Comparison of ENCODE assay signal across 8 cellular contexts in genomic region chr7:873367-874002, GRCh38. TPM values are rescaled to one million over a fixed set of nuclear protein-coding genes. Genes with fewer than 3 reads are reported as not detected.
DNase-seq lines count a peak whose midpoint lies in the region; ATAC-seq, FAIRE-seq and TF ChIP-seq lines count a peak whose summit lies in the region.

No MANE protein-coding gene starts in this region.

- WGBS in HUES64 = 53% methylated on average over 18 of the region's 18 CpGs

- peaks cover 6% of the 10 kb centered on the region for H3K4me1 ChIP-seq in HUES64 (ENCODE audit: insufficient read depth, low read length)
- peaks cover 7 to 26% of the 10 kb centered on the region in 2 donors for H3K4me1 ChIP-seq in muscle layer of duodenum (ENCODE audit: control insufficient read depth in 1 of 2, insufficient read depth in 2 of 2, low read length in 2 of 2)

- H3K36me3 ChIP-seq in HUES64 (ENCODE audit: insufficient read depth, low read length) (peaks cover 67% of the 10 kb centered on the region), muscle layer of duodenum (ENCODE audit: control insufficient read depth in 1 of 2, insufficient read depth in 2 of 2, low read length in 2 of 2) (peaks cover 16 to 26% of the 10 kb centered on the region in 2 donors)

- no peak for FAIRE-seq in D721Med (lab: Jason Lieb, UNC)

- H3K27me3 ChIP-seq in HUES64 (ENCODE audit: insufficient read depth, low read length) (no peaks in the 10 kb centered on the region), muscle layer of duodenum (ENCODE audit: low read depth, low read length) (no peaks in the 10 kb centered on the region)

- ATAC-seq in GM21737 (IDR thresholded peaks at IDR 0.05; ENCODE audit: unreplicated experiment) = no peak

- TF ChIP-seq CTCF in D721Med (IDR thresholded peaks at IDR 0.05; ENCODE audit: insufficient read depth, missing control alignments) = peak; percentile 92

- H3K27ac ChIP-seq in HUES64 (ENCODE audit: low read depth, low read length) (peak overlapping the region; percentile 44; the same call in 1 of the 2 replicates), muscle layer of duodenum (ENCODE audit: low read length) (peak overlapping the region; percentile 70)

- peak overlapping the region; percentile 1; the same call in 1 of the 2 replicates for H3K9ac ChIP-seq in HUES64 (ENCODE audit: low read depth, low read length)

- H3K4me3 ChIP-seq in HUES64 (ENCODE audit: low read length) = no peak overlapping the region
- H3K4me3 ChIP-seq in muscle layer of duodenum (ENCODE audit: low read depth in 1 of 2, low read length in 2 of 2) = peak overlapping the region in 1 of 2 donors; percentile 12

- DNase-seq in D721Med (ENCODE audit: insufficient read length, low spot score) (peak; percentile 92), OCI-M2 (lab: John Stamatoyannopoulos, UW; ENCODE audit: unreplicated experiment) (peak; percentile 47), activated T-cell treated with anti-CD3 and anti-CD28 coated beads for 4 hours (peak; percentile 43), erythroblast (lab: John Stamatoyannopoulos, UW) (peak; percentile 88 to 90)
- DNase-seq in stimulated activated CD8-positive, alpha-beta memory T cell treated with anti-CD3 and anti-CD28 coated beads, Interleukin-7, amount 100 ng/mL, for 1 hour (ENCODE audit: low read depth in 2 of 2) = peak; percentile 32 to 45

- H3K9me3 ChIP-seq in HUES64 (ENCODE audit: insufficient read depth, low read depth, low read length) (no peaks in the 10 kb centered on the region), muscle layer of duodenum (ENCODE audit: control insufficient read depth in 1 of 2, low read length in 2 of 2) (no peaks in the 10 kb centered on the region)

- no peak for TF ChIP-seq POLR2A in erythroblast (IDR thresholded peaks at IDR 0.05; ENCODE audit: low read length)

RNA-seq across cellular contexts. Expression of gene GET4, which starts 2.9 kb away (rescaled TPM):
- polyA plus RNA-seq in HUES64 (2013, experiment 1 of 2) = 46.5 TPM
- polyA plus RNA-seq in HUES64 (2013, experiment 2 of 2) = 44.1 TPM

RNA-seq across cellular contexts. Expression of gene SUN1, which starts 41.2 kb away (rescaled TPM):
- 52.1 TPM for polyA plus RNA-seq in HUES64 (2013, experiment 1 of 2)
- 54.1 TPM for polyA plus RNA-seq in HUES64 (2013, experiment 2 of 2)

Comparison
In these comparisons a context has a peak if more than half of its experiments do, and no peak if none do; other contexts are left out.
1. DNase-seq: peak in every context shown above with its lines; median percentile 92 in D721Med; 89 in erythroblast; 47 in OCI-M2; 43 in activated T-cell treated with anti-CD3 and anti-CD28 coated beads for 4 hours; 38 in stimulated activated CD8-positive, alpha-beta memory T cell treated with anti-CD3 and anti-CD28 coated beads, Interleukin-7, amount 100 ng/mL, for 1 hour.